ENCODE assay signal across 9 cellular contexts in genomic region chr6:44253307-44254101, GRCh38. TPM values are rescaled to one million over a fixed set of nuclear protein-coding genes. Genes with fewer than 3 reads are reported as not detected.
DNase-seq lines count a peak whose midpoint lies in the region; FAIRE-seq and TF ChIP-seq lines count a peak whose summit lies in the region.
"Had no signal": no experiment of that assay in that cellular context is flagged by ENCODE, and none has a peak within 500 bp of the region (broad histone marks: within the 10 kb centered on the region; RNA-seq: fewer than 3 reads in every experiment).

No MANE protein-coding gene starts in this region.

- no peak overlapping the region for H3K27ac Mint-ChIP-seq in Caco-2 (ENCODE audit: unreplicated experiment)
- H3K27ac Mint-ChIP-seq in neural progenitor cell = no peak overlapping the region

- H3K36me3 Mint-ChIP-seq in Caco-2 (ENCODE audit: insufficient read depth, unreplicated experiment) (peaks cover 100% of the 10 kb centered on the region), neural progenitor cell (peaks cover 50% of the 10 kb centered on the region)

- peaks cover 25% of the 10 kb centered on the region for H4K20me1 ChIP-seq in mammary epithelial cell (ENCODE audit: insufficient read depth, low read length)
- H4K20me1 ChIP-seq in neural progenitor cell (ENCODE audit: low read depth) = peaks cover 82% of the 10 kb centered on the region

- H3K9ac ChIP-seq in mammary epithelial cell (ENCODE audit: insufficient read depth, low read length) = no peak overlapping the region
- no peak overlapping the region for H3K9ac ChIP-seq in neural progenitor cell

- CTCF ChIA-PET in Caco-2 (lab: Charles Lee) = interaction anchor here (1.5 to 1.9 kb wide), 2 partner anchors 29 to 81 kb away, joined by 3 to 6 read pairs; partner anchors contain the start of gene SLC29A1
- CTCF ChIA-PET in HEK293 (lab: Yijun Ruan, JAX) = interaction anchor here (0.6 to 2.5 kb wide), 18 partner anchors 9 to 1804 kb away, joined by 3 to 12 read pairs (median 3); partner anchors contain the start of gene SLC29A1
- CTCF ChIA-PET in mammary epithelial cell (lab: Charles Lee; ENCODE audit: low non-redundant PET) = no interaction called here

- H3K4me3 ChIP-seq in Caco-2 (ENCODE audit: low read depth, low read length) (no peak overlapping the region), HEK293 (ENCODE audit: low read depth, low read length) (no peak overlapping the region), mammary epithelial cell (replicated peaks in 1 of 3; ENCODE audit: insufficient read depth in 1 of 3, low read depth in 2 of 3, low read length in 3 of 3) (no peak overlapping the region), neural progenitor cell (no peak overlapping the region), H7 (ENCODE audit: insufficient read depth, low read depth, low read length) (no peak overlapping the region)

- dilution Hi-C loops in mammary epithelial cell (cut with HindIII; ENCODE audit: low sequenced_read_pairs) = no loop called here

- H3K4me1 ChIP-seq in Caco-2 (peaks cover 18% of the 10 kb centered on the region), HEK293 (ENCODE audit: control insufficient read depth, insufficient read depth, low read length) (no peaks in the 10 kb centered on the region), mammary epithelial cell (ENCODE audit: insufficient read depth, low read length) (peaks cover 40% of the 10 kb centered on the region), neural progenitor cell (peaks cover 24% of the 10 kb centered on the region)

- H3K79me2 ChIP-seq in mammary epithelial cell (ENCODE audit: insufficient read depth, low read length) = peaks cover 81% of the 10 kb centered on the region
- H3K79me2 ChIP-seq in neural progenitor cell (ENCODE audit: low read depth) = peaks cover 80% of the 10 kb centered on the region

- peak; percentile 80 to 84 for DNase-seq in Caco-2
- peak; percentile 58 for DNase-seq in T follicular helper cell (ENCODE audit: low read depth)
- peak; percentile 26 for DNase-seq in mammary epithelial cell
- DNase-seq in neural progenitor cell (ENCODE audit: low spot score) = peak; percentile 67
- no peak for DNase-seq in H7
- no peak for DNase-seq in GM19239 (ENCODE audit: insufficient read length, low spot score)
- no peak for DNase-seq in globus pallidus (ENCODE audit: low spot score)

- H2AFZ ChIP-seq in mammary epithelial cell (ENCODE audit: low read depth, low read length) = no peak overlapping the region
- H2AFZ ChIP-seq in neural progenitor cell (replicated peaks) = no peak overlapping the region

- intact Hi-C loops in Caco-2 (cut with micrococcal nuclease; ENCODE audit: unreplicated experiment) (no loop called here), mammary epithelial cell (cut with micrococcal nuclease) (no loop called here)

- POLR2A ChIA-PET in Caco-2 (lab: Charles Lee) (interaction anchor here (0.5 kb wide), 1 partner anchor 30 kb away, joined by 5 read pairs; no protein-coding TSS in a partner anchor), HEK293 (lab: Yijun Ruan, JAX) (interaction anchor here (0.6 to 2.3 kb wide), 3 partner anchors 16 to 35 kb away, joined by 3 to 7 read pairs (median 6); partner anchors contain the start of gene SLC29A1)

- H3K4me2 ChIP-seq in mammary epithelial cell (ENCODE audit: insufficient read depth, low read depth, low read length) (no peak overlapping the region), neural progenitor cell (no peak overlapping the region)

- H3K4me1 Mint-ChIP-seq in Caco-2 (ENCODE audit: low read depth, unreplicated experiment) (peaks cover 35% of the 10 kb centered on the region), neural progenitor cell (peaks cover 46% of the 10 kb centered on the region)

- H3K9me3 Mint-ChIP-seq in Caco-2 (ENCODE audit: unreplicated experiment) (no peaks in the 10 kb centered on the region), neural progenitor cell (no peaks in the 10 kb centered on the region)

- no peak overlapping the region; the same call in 1 of the 2 replicates for H3K27ac ChIP-seq in HEK293 (ENCODE audit: extremely low read depth, low read depth, low read length)
- H3K27ac ChIP-seq in mammary epithelial cell (ENCODE audit: insufficient read depth, low read depth, low read length) = no peak overlapping the region
- peak overlapping the region; percentile 58 for H3K27ac ChIP-seq in neural progenitor cell

- H3K36me3 ChIP-seq in Caco-2 (ENCODE audit: control insufficient read depth, insufficient read depth, low read length) = peaks cover 14% of the 10 kb centered on the region
- peaks cover 28 to 76% of the 10 kb centered on the region in 2 experiments for H3K36me3 ChIP-seq in HEK293 (ENCODE audit: control insufficient read depth in 2 of 2, insufficient read depth in 1 of 2, low read length in 2 of 2)
- H3K36me3 ChIP-seq in mammary epithelial cell (ENCODE audit: insufficient read depth, low read length) = peaks cover 54% of the 10 kb centered on the region
- H3K36me3 ChIP-seq in neural progenitor cell = peaks cover 35% of the 10 kb centered on the region
- peaks cover 67% of the 10 kb centered on the region for H3K36me3 ChIP-seq in H7 (replicated peaks; ENCODE audit: control insufficient read depth, insufficient read depth, low read length)

- peak; percentile 59 to 75 for TF ChIP-seq CTCF in Caco-2 (IDR thresholded peaks at IDR 0.05; ENCODE audit: insufficient read depth in 1 of 2, low read depth in 1 of 2, low read length in 1 of 2, severe bottlenecking in 1 of 2, unreplicated experiment in 1 of 2)
- peak; percentile 61 for TF ChIP-seq CTCF in HEK293 (tag by site-specific recombination; IDR thresholded peaks at IDR 0.05)
- TF ChIP-seq CTCF in mammary epithelial cell (conservative IDR thresholded peaks at IDR 0.05 in 1 of 2, IDR thresholded peaks at IDR 0.05 in 1 of 2; ENCODE audit: extremely low read depth in 1 of 2, insufficient read depth in 1 of 2, low read depth in 1 of 2, low read length in 2 of 2) = peak; percentile 38 to 56
- peak; percentile 62 for TF ChIP-seq CTCF in neural progenitor cell (IDR thresholded peaks at IDR 0.05)

- peaks cover 94% of the 10 kb centered on the region for H3F3A ChIP-seq in neural progenitor cell (ENCODE audit: low read depth)

- TSS peak; percentile 3 for BruUV-seq in Caco-2 (replicated peaks; lab: Mats Ljungman, UMichigan)
- TSS peak; percentile 17 for BruUV-seq in mammary epithelial cell (replicated peaks; lab: Mats Ljungman, UMichigan)

- 53% methylated on average over 10 of the region's 10 CpGs for WGBS in mammary epithelial cell (ENCODE audit: low coverage, missing lambda C conversion rate)

- H3K9me3 ChIP-seq in Caco-2 (no peaks in the 10 kb centered on the region), HEK293 (ENCODE audit: control insufficient read depth, insufficient read depth, low read depth, low read length) (no peaks in the 10 kb centered on the region), mammary epithelial cell (replicated peaks; ENCODE audit: insufficient read depth, low read length) (no peaks in the 10 kb centered on the region), neural progenitor cell (ENCODE audit: low read depth) (no peaks in the 10 kb centered on the region)

- H3K27me3 Mint-ChIP-seq in Caco-2 (ENCODE audit: insufficient read depth, unreplicated experiment) = no peaks in the 10 kb centered on the region
- H3K27me3 Mint-ChIP-seq in neural progenitor cell (ENCODE audit: insufficient read depth, low read depth) = peaks cover 22% of the 10 kb centered on the region

- H3K4me3 Mint-ChIP-seq in Caco-2 (ENCODE audit: unreplicated experiment) (no peak overlapping the region), neural progenitor cell (no peak overlapping the region)

- H3K27me3 ChIP-seq in Caco-2 (replicated peaks; ENCODE audit: control insufficient read depth, insufficient read depth, low read length) (no peaks in the 10 kb centered on the region), mammary epithelial cell (ENCODE audit: insufficient read depth, low read length) (no peaks in the 10 kb centered on the region), neural progenitor cell (no peaks in the 10 kb centered on the region), H7 (ENCODE audit: control insufficient read depth, insufficient read depth, low read length) (no peaks in the 10 kb centered on the region)

- in situ Hi-C loops in mammary epithelial cell (cut with MboI; ENCODE audit: low sequenced_read_pairs in 2 of 2) = no loop called here

- FAIRE-seq in GM19239 (lab: Jason Lieb, UNC) = no peak

TF ChIP-seq in HEK293, 187 proteins besides CTCF, POLR2A, EP300 and RAD21 (continues in another document):
- TF ChIP-seq ZNF654 (tag by site-specific recombination; IDR thresholded peaks at IDR 0.05; ENCODE audit: low read depth) (peak; percentile 29), ZFP37 (tag by site-specific recombination; IDR thresholded peaks at IDR 0.05) (0 out of 2 replicates have a peak, but pooled peaks have one; percentile 4)
- TF ChIP-seq, protein P1, sequence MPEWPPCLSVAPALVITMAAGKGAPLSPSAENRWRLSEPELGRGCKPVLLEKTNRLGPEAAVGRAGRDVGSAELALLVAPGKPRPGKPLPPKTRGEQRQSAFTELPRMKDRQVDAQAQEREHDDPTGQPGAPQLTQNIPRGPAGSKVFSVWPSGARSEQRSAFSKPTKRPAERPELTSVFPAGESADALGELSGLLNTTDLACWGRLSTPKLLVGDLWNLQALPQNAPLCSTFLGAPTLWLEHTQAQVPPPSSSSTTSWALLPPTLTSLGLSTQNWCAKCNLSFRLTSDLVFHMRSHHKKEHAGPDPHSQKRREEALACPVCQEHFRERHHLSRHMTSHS (tag by site-specific recombination; IDR thresholded peaks at IDR 0.05) = no peak

RNA-seq across cellular contexts. Expression of gene SLC35B2, which starts 3.8 kb away (rescaled TPM):
- 44.6 and 44.8 TPM in 2 replicates for total RNA-seq in Caco-2 (2022)
- 10 to 100 TPM; 72.6 to 76.3 TPM for total RNA-seq in mammary epithelial cell
- 134 TPM for polyA plus RNA-seq in mammary epithelial cell
- 104 TPM for polyA minus RNA-seq in mammary epithelial cell
- 33.9 and 47.0 TPM in 2 replicates for total RNA-seq in neural progenitor cell (ENCODE audit: low replicate concordance)
- total RNA-seq in H7 (2014; rRNA removed; shearing (Covaris generic)) = 27.2 and 28.7 TPM in 2 replicates

RNA-seq across cellular contexts. Expression of gene HSP90AB1, which starts 6.6 kb away (rescaled TPM):
- total RNA-seq in Caco-2 (2022) = 967 and 1,046 TPM in 2 replicates
- total RNA-seq in mammary epithelial cell = 100 to 1,000 TPM; 872 to 986 TPM
- polyA plus RNA-seq in mammary epithelial cell = 1,054 TPM
- 1,190 TPM for polyA minus RNA-seq in mammary epithelial cell
- 1,851 and 2,068 TPM in 2 replicates for total RNA-seq in neural progenitor cell (ENCODE audit: low replicate concordance)
- 1,821 and 1,973 TPM in 2 replicates for total RNA-seq in H7 (2014; rRNA removed; shearing (Covaris generic))

RNA-seq across cellular contexts. Expression of gene NFKBIE, which starts 11.8 kb away (rescaled TPM):
- total RNA-seq in Caco-2 (2022) = 8.4 and 10.1 TPM in 2 replicates
- 10 to 100 TPM in 1 of 2 donors, 1 to 10 TPM in 1; 4.7 to 10.4 TPM for total RNA-seq in mammary epithelial cell
- polyA plus RNA-seq in mammary epithelial cell = 6.6 TPM
- 2.8 TPM for polyA minus RNA-seq in mammary epithelial cell
- total RNA-seq in neural progenitor cell (ENCODE audit: low replicate concordance) = 5.1 and 15.5 TPM in 2 replicates
- total RNA-seq in H7 (2014; rRNA removed; shearing (Covaris generic)) = 9.7 and 12.3 TPM in 2 replicates

RNA-seq across cellular contexts. Expression of gene TMEM151B, which starts 16.7 kb away (rescaled TPM):
- total RNA-seq in Caco-2 (2022) (not detected in 2 replicates), mammary epithelial cell (not detected), neural progenitor cell (ENCODE audit: low replicate concordance) (0.13 and 1.4 TPM in 2 replicates)
- polyA plus RNA-seq in mammary epithelial cell = 0.01 TPM
- not detected for polyA minus RNA-seq in mammary epithelial cell
- 0.70 and 0.83 TPM in 2 replicates for total RNA-seq in H7 (2014; rRNA removed; shearing (Covaris generic))
- total RNA-seq: renal cortical epithelial cell had no signal

RNA-seq across cellular contexts. Expression of gene SLC29A1, which starts 30.1 kb away (rescaled TPM):
- 80.7 and 81.3 TPM in 2 replicates for total RNA-seq in Caco-2 (2022)
- 10 to 100 TPM; 45.7 to 55.5 TPM for total RNA-seq in mammary epithelial cell
- polyA plus RNA-seq in mammary epithelial cell = 156 TPM
- 157 TPM for polyA minus RNA-seq in mammary epithelial cell
- 34.8 and 69.7 TPM in 2 replicates for total RNA-seq in neural progenitor cell (ENCODE audit: low replicate concordance)
- 68.6 and 71.9 TPM in 2 replicates for total RNA-seq in H7 (2014; rRNA removed; shearing (Covaris generic))

Comparison
In these comparisons a context has a peak if more than half of its experiments do, and no peak if none do; other contexts are left out.
1. DNase-seq: peak in Caco-2 (2 of 2), T follicular helper cell (single experiment), mammary epithelial cell (single experiment) and neural progenitor cell (single experiment); none in H7 (single experiment), GM19239 (single experiment) and globus pallidus (single experiment).
2. Peak in every context shown above with its lines, with median percentiles within 50 percentile points of each other: CTCF ChIP-seq.